ENCODE assay signal across 12 cellular contexts in the genomic region with DNA sequence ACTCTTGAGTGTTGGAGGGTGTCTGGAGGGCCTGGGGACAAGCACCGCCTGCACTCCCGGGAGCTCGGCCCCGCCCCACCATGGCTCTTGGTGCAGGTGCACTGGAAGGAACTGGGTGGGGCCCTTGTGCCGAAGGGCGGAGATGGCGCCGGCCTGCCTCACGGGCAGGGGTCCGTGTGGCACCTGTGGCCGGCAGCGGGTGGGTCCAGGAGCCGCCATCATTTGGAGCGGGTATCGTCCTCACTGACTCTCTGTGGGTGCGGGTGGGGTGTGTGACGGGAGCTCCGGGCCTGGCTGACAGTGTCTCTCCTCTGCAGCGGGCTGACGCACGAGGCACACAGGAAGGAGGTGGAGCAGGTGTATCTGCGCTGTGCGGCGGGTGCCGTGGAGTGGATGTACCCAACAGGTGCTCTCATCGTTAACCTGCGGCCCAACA. TPM values are rescaled to one million over a fixed set of nuclear protein-coding genes. Genes with fewer than 3 reads are reported as not detected.
DNase-seq lines count a peak whose midpoint lies in the region; ATAC-seq and TF ChIP-seq lines count a peak whose summit lies in the region.
"Had no signal": no experiment of that assay in that cellular context is flagged by ENCODE, and none has a peak within 500 bp of the region (broad histone marks: within the 10 kb centered on the region; RNA-seq: fewer than 3 reads in every experiment).

No MANE protein-coding gene starts in this region.

- H3K27me3 ChIP-seq in Peyer's patch (no peaks in the 10 kb centered on the region), tibial nerve (no peaks in the 10 kb centered on the region)

- TF ChIP-seq EP300 in tibial nerve (IDR thresholded peaks at IDR 0.05): no peak

- 81 to 94% methylated on average over 17 to 27 of the region's 27 CpGs for WGBS in tibial nerve, 2 donors

- H3K27ac ChIP-seq in Peyer's patch (peak overlapping the region; percentile 31 to 99 (median 94)), tibial nerve (peak overlapping the region; percentile 44 to 97 (median 95))

- H3K9me3 Mint-ChIP-seq in activated T-cell treated with anti-CD3 and anti-CD28 coated beads, Interleukin-2, amount 50 U/mL, for 72 hours: no peaks in the 10 kb centered on the region
- no peaks in the 10 kb centered on the region for H3K9me3 Mint-ChIP-seq in activated T-cell treated with anti-CD3 and anti-CD28 coated beads, Interleukin-2, amount 50 U/mL, for 4 hours
- H3K9me3 Mint-ChIP-seq: naive thymus-derived CD8-positive, alpha-beta T cell had no signal

- peaks cover 0 to 72% (median 13%) of the 10 kb centered on the region in 4 donors for H3K4me1 ChIP-seq in Peyer's patch
- H3K4me1 ChIP-seq in tibial nerve: peaks cover 0 to 84% (median 70%) of the 10 kb centered on the region in 4 donors

- H3K4me1 Mint-ChIP-seq in activated T-cell treated with anti-CD3 and anti-CD28 coated beads, Interleukin-2, amount 50 U/mL, for 72 hours (ENCODE audit: low read depth): peaks cover 41% of the 10 kb centered on the region
- peaks cover 44% of the 10 kb centered on the region for H3K4me1 Mint-ChIP-seq in activated T-cell treated with anti-CD3 and anti-CD28 coated beads, Interleukin-2, amount 50 U/mL, for 4 hours (ENCODE audit: low read depth)

- H3K27me3 Mint-ChIP-seq in activated T-cell treated with anti-CD3 and anti-CD28 coated beads, Interleukin-2, amount 50 U/mL, for 72 hours (ENCODE audit: low read depth): peaks cover 10% of the 10 kb centered on the region
- H3K27me3 Mint-ChIP-seq in activated T-cell treated with anti-CD3 and anti-CD28 coated beads, Interleukin-2, amount 50 U/mL, for 4 hours (ENCODE audit: low read depth): no peaks in the 10 kb centered on the region

- H3K27ac Mint-ChIP-seq in activated T-cell treated with anti-CD3 and anti-CD28 coated beads, Interleukin-2, amount 50 U/mL, for 72 hours: peak overlapping the region; percentile 79

- peak in 1 of 2 donors; percentile 42 for TF ChIP-seq POLR2A in Peyer's patch (IDR thresholded peaks at IDR 0.05)
- no peak for TF ChIP-seq POLR2A in tibial nerve (IDR thresholded peaks at IDR 0.05)

- peak overlapping the region; percentile 80 to 88 for H3K4me3 Mint-ChIP-seq in activated T-cell treated with anti-CD3 and anti-CD28 coated beads, Interleukin-2, amount 50 U/mL, for 72 hours
- no peak overlapping the region for H3K4me3 Mint-ChIP-seq in activated T-cell treated with anti-CD3 and anti-CD28 coated beads, Interleukin-2, amount 50 U/mL, for 4 hours

- H3K4me3 ChIP-seq in Peyer's patch: peak overlapping the region in 2 of 4 donors; percentile 26 to 34
- H3K4me3 ChIP-seq in tibial nerve: peak overlapping the region in 1 of 4 donors; percentile 7

- intact Hi-C loops in left colon (cut with DNase I, micrococcal nuclease): no loop called here

- no peak for ATAC-seq in activated T-cell treated with anti-CD3 and anti-CD28 coated beads, Interleukin-2, amount 50 U/mL, for 72 hours (replicated peaks in 1 of 2)
- ATAC-seq in activated T-cell treated with anti-CD3 and anti-CD28 coated beads, Interleukin-2, amount 50 U/mL, for 4 hours: no peak
- ATAC-seq in left colon: peak; percentile 56
- ATAC-seq: heart right ventricle had no signal

- H3K9me3 ChIP-seq in Peyer's patch (no peaks in the 10 kb centered on the region), tibial nerve (no peaks in the 10 kb centered on the region)
- H3K9me3 ChIP-seq: BE2C, heart right ventricle had no signal

- peaks cover 9 to 15% of the 10 kb centered on the region in 2 donors for H3K36me3 Mint-ChIP-seq in activated T-cell treated with anti-CD3 and anti-CD28 coated beads, Interleukin-2, amount 50 U/mL, for 72 hours (ENCODE audit: insufficient read depth in 2 of 2)
- H3K36me3 Mint-ChIP-seq in activated T-cell treated with anti-CD3 and anti-CD28 coated beads, Interleukin-2, amount 50 U/mL, for 4 hours (ENCODE audit: insufficient read depth): peaks cover 3% of the 10 kb centered on the region
- H3K36me3 Mint-ChIP-seq: naive thymus-derived CD8-positive, alpha-beta T cell had no signal

- H3K36me3 ChIP-seq in Peyer's patch (peaks cover 0 to 29% (median 0%) of the 10 kb centered on the region in 3 donors), tibial nerve (peaks cover 0 to 52% (median 0%) of the 10 kb centered on the region in 3 donors)
- H3K36me3 ChIP-seq: BE2C had no signal

- DNase-seq in activated T-cell treated with anti-CD3 and anti-CD28 coated beads, Interleukin-2, amount 50 U/mL, for 72 hours: no peak
- no peak for DNase-seq in activated T-cell treated with anti-CD3 and anti-CD28 coated beads, Interleukin-2, amount 50 U/mL, for 4 hours
- peak in 2 of 3 donors; percentile 84 to 92 for DNase-seq in Peyer's patch
- DNase-seq in left colon: peak; percentile 83 to 86
- DNase-seq in tibial nerve (ENCODE audit: low spot score in 2 of 2): no peak
- DNase-seq in stimulated activated CD4-positive, alpha-beta T cell treated with anti-CD3 and anti-CD28 coated beads, Interleukin-2, amount 100 ng/mL, for 48 hours: no peak
- no peak for DNase-seq in activated CD4-positive, alpha-beta T cell treated with anti-CD3 and anti-CD28 coated beads, Interleukin-2, amount 50 U/mL, for 48 hours
- no peak for DNase-seq in SIG-M5 treated with dmso at 0.1 percent for 504 hours (lab: John Stamatoyannopoulos, UW; ENCODE audit: unreplicated experiment)
- DNase-seq: BE2C, heart right ventricle, NCI-H2227 treated with DMSO at 0.1 percent for 48 hours had no signal

- no peak for TF ChIP-seq CTCF in Peyer's patch (IDR thresholded peaks at IDR 0.05)
- TF ChIP-seq CTCF in tibial nerve (IDR thresholded peaks at IDR 0.05): no peak

RNA-seq across cellular contexts. Expression of gene METRNL, which starts 5.2 kb away (rescaled TPM):
- total RNA-seq in activated T-cell treated with anti-CD3 and anti-CD28 coated beads, Interleukin-2, amount 50 U/mL, for 72 hours: 100 to 1,000 TPM; 137 to 198 TPM
- total RNA-seq in activated T-cell treated with anti-CD3 and anti-CD28 coated beads, Interleukin-2, amount 50 U/mL, for 4 hours: 10 to 100 TPM; 12.1 to 26.2 (median 23.1) TPM
- total RNA-seq in Peyer's patch: 100 to 1,000 TPM in 3 of 4 donors, 10 to 100 TPM in 1; 73.4 to 170 (median 117) TPM
- 100 to 1,000 TPM in 1 of 2 donors, 10 to 100 TPM in 1; 96.7 to 133 TPM for total RNA-seq in left colon
- 100 to 1,000 TPM; 112 to 162 (median 147) TPM for total RNA-seq in tibial nerve

Comparison
In these comparisons a context has a peak if more than half of its experiments do, and no peak if none do; other contexts are left out.
1. DNase-seq: peak in Peyer's patch (2 of 3) and left colon (2 of 2); none in activated T-cell treated with anti-CD3 and anti-CD28 coated beads, Interleukin-2, amount 50 U/mL, for 72 hours (0 of 2), activated T-cell treated with anti-CD3 and anti-CD28 coated beads, Interleukin-2, amount 50 U/mL, for 4 hours (single experiment), tibial nerve (0 of 2), stimulated activated CD4-positive, alpha-beta T cell treated with anti-CD3 and anti-CD28 coated beads, Interleukin-2, amount 100 ng/mL, for 48 hours (0 of 2), activated CD4-positive, alpha-beta T cell treated with anti-CD3 and anti-CD28 coated beads, Interleukin-2, amount 50 U/mL, for 48 hours (0 of 2) and SIG-M5 treated with dmso at 0.1 percent for 504 hours (single experiment).